24 cellular contexts compared by ENCODE assay signal in the genomic region with DNA sequence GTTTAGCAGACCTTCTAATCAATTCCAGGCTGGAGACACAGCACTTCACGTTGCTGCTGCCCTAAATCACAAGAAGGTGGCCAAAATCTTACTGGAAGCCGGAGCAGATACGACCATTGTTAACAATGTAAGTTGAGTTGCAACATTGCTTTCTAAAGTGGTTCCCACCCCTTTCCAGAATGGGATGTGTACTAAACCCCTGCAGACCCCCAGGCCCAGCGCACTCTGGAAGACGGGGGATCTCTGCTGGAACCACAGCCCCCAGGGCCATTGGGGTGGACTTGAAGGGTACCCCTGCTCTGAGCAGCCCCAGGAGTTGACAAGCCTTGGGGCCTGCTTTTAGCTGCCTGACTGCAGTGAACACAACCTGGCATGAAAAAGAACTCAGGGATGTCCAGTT.
"Had no signal": no experiment of that assay in that cellular context is flagged by ENCODE, and none has a peak within 500 bp of the region (broad histone marks: within the 10 kb centered on the region; RNA-seq: fewer than 3 reads in every experiment).

No MANE protein-coding gene starts in this region.

- H3K4me1 Mint-ChIP-seq: natural killer cell; nephron; stimulated activated effector memory CD8-positive, alpha-beta T cell treated with anti-CD3 and anti-CD28 coated beads, Interleukin-12 subunit alpha, Interleukin-12 subunit beta, amount 100 ng/mL, for 72 hours; stimulated activated naive B cell treated with anti-CD40 and anti-IgM and Interleukin-4, amounts not matched to agents 10 μg/mL and 1 μg/mL and 100 μg/mL, for 72 hours had no signal

- H3K4me3 Mint-ChIP-seq: naive thymus-derived CD4-positive, alpha-beta T cell; natural killer cell; nephron; neural progenitor cell; stimulated activated effector memory CD8-positive, alpha-beta T cell treated with anti-CD3 and anti-CD28 coated beads, Interleukin-12 subunit alpha, Interleukin-12 subunit beta, amount 100 ng/mL, for 72 hours; stimulated activated naive B cell treated with anti-CD40 and anti-IgM and Interleukin-4, amounts not matched to agents 10 μg/mL and 1 μg/mL and 100 μg/mL, for 72 hours; stimulated activated naive CD8-positive, alpha-beta T cell treated with anti-CD3 and anti-CD28 coated beads, Interleukin-15, Interleukin-2, amounts not matched to agents 100 ng/mL and 50 ng/mL, for 24 hours had no signal

- DNase-seq: naive thymus-derived CD4-positive, alpha-beta T cell; natural killer cell; occipital lobe; pancreas; retina; right cardiac atrium; right lobe of liver; sigmoid colon; small intestine; stimulated activated CD4-positive, alpha-beta T cell treated with anti-CD3 and anti-CD28 coated beads, Interleukin-15, amount 100 ng/mL, for 24 hours; stimulated activated CD4-positive, alpha-beta T cell treated with anti-CD3 and anti-CD28 coated beads, Interleukin-2, amount 100 ng/mL, for 24 hours; stimulated activated CD4-positive, alpha-beta T cell treated with anti-CD3 and anti-CD28 coated beads, Interleukin-2, amount 100 ng/mL, for 48 hours; stimulated activated CD4-positive, alpha-beta T cell treated with anti-CD3 and anti-CD28 coated beads, Interleukin-4, amount 100 ng/mL, for 24 hours; stimulated activated naive B cell treated with anti-CD40 and anti-IgM and Interleukin-4, amounts not matched to agents 10 μg/mL and 1 μg/mL and 100 μg/mL, for 72 hours; stimulated activated naive CD4-positive, alpha-beta T cell treated with Interleukin-2 at 50 U/mL for 16 hours; stomach; thyroid gland; trophoblast cell; upper lobe of right lung; uterus had no signal

- H3K27me3 Mint-ChIP-seq: naive thymus-derived CD4-positive, alpha-beta T cell; stimulated activated naive B cell treated with anti-CD40 and anti-IgM and Interleukin-4, amounts not matched to agents 10 μg/mL and 1 μg/mL and 100 μg/mL, for 72 hours; stimulated activated naive CD8-positive, alpha-beta T cell treated with anti-CD3 and anti-CD28 coated beads, Interleukin-15, Interleukin-2, amounts not matched to agents 100 ng/mL and 50 ng/mL, for 24 hours had no signal

- H3K36me3 Mint-ChIP-seq: natural killer cell; stimulated activated effector memory CD8-positive, alpha-beta T cell treated with anti-CD3 and anti-CD28 coated beads, Interleukin-12 subunit alpha, Interleukin-12 subunit beta, amount 100 ng/mL, for 72 hours had no signal

- H3K27ac Mint-ChIP-seq: naive thymus-derived CD4-positive, alpha-beta T cell; natural killer cell; nephron; neural progenitor cell; stimulated activated naive B cell treated with anti-CD40 and anti-IgM and Interleukin-4, amounts not matched to agents 10 μg/mL and 1 μg/mL and 100 μg/mL, for 72 hours; stimulated activated naive CD8-positive, alpha-beta T cell treated with anti-CD3 and anti-CD28 coated beads, Interleukin-15, Interleukin-2, amounts not matched to agents 100 ng/mL and 50 ng/mL, for 24 hours had no signal

- H3K9me3 Mint-ChIP-seq: naive thymus-derived CD4-positive, alpha-beta T cell; natural killer cell; nephron; neural progenitor cell; stimulated activated effector memory CD8-positive, alpha-beta T cell treated with anti-CD3 and anti-CD28 coated beads, Interleukin-12 subunit alpha, Interleukin-12 subunit beta, amount 100 ng/mL, for 72 hours; stimulated activated naive B cell treated with anti-CD40 and anti-IgM and Interleukin-4, amounts not matched to agents 10 μg/mL and 1 μg/mL and 100 μg/mL, for 72 hours; stimulated activated naive CD8-positive, alpha-beta T cell treated with anti-CD3 and anti-CD28 coated beads, Interleukin-15, Interleukin-2, amounts not matched to agents 100 ng/mL and 50 ng/mL, for 24 hours had no signal
